In the genomic region with DNA sequence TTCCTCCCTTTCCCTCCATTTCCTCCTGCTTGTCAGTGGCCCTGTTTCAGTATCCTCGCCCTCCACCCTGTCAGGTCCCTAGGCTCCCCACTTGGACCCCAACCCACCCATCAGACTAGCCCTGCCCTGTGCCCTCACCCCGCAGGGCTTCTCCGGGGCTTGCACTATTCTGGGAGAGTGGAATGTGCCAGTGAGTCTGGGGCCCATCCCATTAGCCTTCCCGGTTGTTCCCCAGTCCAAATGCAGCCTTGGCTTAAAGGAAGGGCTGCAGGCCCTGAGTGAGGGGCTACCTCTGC, we compare ENCODE assay signal across 28 cellular contexts. TPM values are rescaled to one million over a fixed set of nuclear protein-coding genes. Genes with fewer than 3 reads are reported as not detected.
DNase-seq lines count a peak whose midpoint lies in the region; ATAC-seq and TF ChIP-seq lines count a peak whose summit lies in the region.
"Had no signal": no experiment of that assay in that cellular context is flagged by ENCODE, and none has a peak within 500 bp of the region (broad histone marks: within the 10 kb centered on the region; RNA-seq: fewer than 3 reads in every experiment).

No MANE protein-coding gene starts in this region.

- DNase-seq in right atrium auricular region (ENCODE audit: low spot score) (peak; percentile 34), left cardiac atrium (no peak), chondrocyte (ENCODE audit: low spot score) (peak; percentile 56), left lobe of liver (ENCODE audit: low spot score) (peak; percentile 35), cortex of kidney (lab: John Stamatoyannopoulos, UW) (no peak), lower lobe of right lung (no peak)
- DNase-seq: Caco-2, DMS 273 treated with DMSO at 0.1 percent for 48 hours, DMS79, EL, GDM1, IMR-90, KG1, MG63, NCI-H1417, NCI-H1694 treated with DMSO at 0.1 percent for 48 hours, NCI-H2081, NCI-H2171, NCI-H226, NCI-H510A, NCI-H69, SHP77 treated with DMSO at 0.1 percent for 48 hours had no signal

- H3K4me3 ChIP-seq in right atrium auricular region, result no peak overlapping the region
- H3K4me3 ChIP-seq in lower lobe of right lung, result no peak overlapping the region
- H3K4me3 ChIP-seq: GM12878, MG63 had no signal

- ATAC-seq in left cardiac atrium, result no peak
- ATAC-seq in left lobe of liver, result no peak
- ATAC-seq in SK-N-SH treated with all-trans-retinoic acid at 6 μM for 48 hours, result no peak
- no peak for ATAC-seq in lower lobe of right lung
- ATAC-seq: CD8-positive, alpha-beta T cell; GM12878; Panc1 had no signal

- H3K27me3 Mint-ChIP-seq in chondrocyte (ENCODE audit: low read depth), result peaks cover 1% of the 10 kb centered on the region
- H3K27me3 Mint-ChIP-seq: B cell had no signal

- H3K27ac Mint-ChIP-seq in chondrocyte (ENCODE audit: unreplicated experiment), result no peak overlapping the region
- H3K27ac Mint-ChIP-seq: B cell; CD8-positive, alpha-beta T cell had no signal

- H3K4me3 Mint-ChIP-seq in chondrocyte (ENCODE audit: unreplicated experiment), result no peak overlapping the region
- H3K4me3 Mint-ChIP-seq: B cell; CD8-positive, alpha-beta T cell had no signal

- H3K36me3 Mint-ChIP-seq in chondrocyte (ENCODE audit: low read depth), result no peaks in the 10 kb centered on the region
- H3K36me3 Mint-ChIP-seq: CD8-positive, alpha-beta T cell had no signal

- peaks cover 0 to 12% of the 10 kb centered on the region in 2 donors for H3K4me1 ChIP-seq in right atrium auricular region
- H3K4me1 ChIP-seq in lower lobe of right lung, result peaks cover 10% of the 10 kb centered on the region
- H3K4me1 ChIP-seq: Caco-2 had no signal

- no peak for TF ChIP-seq CTCF in right atrium auricular region (IDR thresholded peaks at IDR 0.05)
- TF ChIP-seq CTCF in chondrocyte (IDR thresholded peaks at IDR 0.05), result no peak
- TF ChIP-seq CTCF in lower lobe of right lung (IDR thresholded peaks at IDR 0.05), result no peak

- H3K27me3 ChIP-seq in right atrium auricular region (no peaks in the 10 kb centered on the region), lower lobe of right lung (ENCODE audit: low read depth) (no peaks in the 10 kb centered on the region)
- H3K27me3 ChIP-seq: MG63 had no signal

- no peak overlapping the region for H3K27ac ChIP-seq in right atrium auricular region
- H3K27ac ChIP-seq in lower lobe of right lung, result no peak overlapping the region
- H3K27ac ChIP-seq: C4-2B had no signal

- H3K9me3 ChIP-seq in right atrium auricular region (no peaks in the 10 kb centered on the region), lower lobe of right lung (no peaks in the 10 kb centered on the region)
- H3K9me3 ChIP-seq: Caco-2, MG63 had no signal

- H3K4me1 Mint-ChIP-seq in chondrocyte (ENCODE audit: low read depth), result peaks cover 24% of the 10 kb centered on the region

- H3K36me3 ChIP-seq in right atrium auricular region, result no peaks in the 10 kb centered on the region
- no peaks in the 10 kb centered on the region for H3K36me3 ChIP-seq in lower lobe of right lung
- H3K36me3 ChIP-seq: MG63 had no signal

- no peaks in the 10 kb centered on the region for H3K9me3 Mint-ChIP-seq in chondrocyte (ENCODE audit: low read depth)
- H3K9me3 Mint-ChIP-seq: CD8-positive, alpha-beta T cell had no signal

- intact Hi-C loops in left cardiac atrium (cut with DNase I) (no loop called here), lower lobe of right lung (cut with DNase I) (no loop called here)

TF ChIP-seq in SK-N-SH treated with all-trans-retinoic acid at 6 μM for 48 hours, 23 proteins besides CTCF, POLR2A, EP300 and RAD21:
- TF ChIP-seq OSR1 (CRISPR knock-in tag; IDR thresholded peaks at IDR 0.05), result no peak
- TF ChIP-seq ZNF70 (CRISPR knock-in tag; IDR thresholded peaks at IDR 0.05), result no peak
- no peak for TF ChIP-seq TCF4 (CRISPR knock-in tag; IDR thresholded peaks at IDR 0.05; ENCODE audit: borderline replicate concordance)
- TF ChIP-seq ZNF565 (CRISPR knock-in tag; conservative IDR thresholded peaks at IDR 0.05; ENCODE audit: low read depth), result no peak
- TF ChIP-seq, protein P1, sequence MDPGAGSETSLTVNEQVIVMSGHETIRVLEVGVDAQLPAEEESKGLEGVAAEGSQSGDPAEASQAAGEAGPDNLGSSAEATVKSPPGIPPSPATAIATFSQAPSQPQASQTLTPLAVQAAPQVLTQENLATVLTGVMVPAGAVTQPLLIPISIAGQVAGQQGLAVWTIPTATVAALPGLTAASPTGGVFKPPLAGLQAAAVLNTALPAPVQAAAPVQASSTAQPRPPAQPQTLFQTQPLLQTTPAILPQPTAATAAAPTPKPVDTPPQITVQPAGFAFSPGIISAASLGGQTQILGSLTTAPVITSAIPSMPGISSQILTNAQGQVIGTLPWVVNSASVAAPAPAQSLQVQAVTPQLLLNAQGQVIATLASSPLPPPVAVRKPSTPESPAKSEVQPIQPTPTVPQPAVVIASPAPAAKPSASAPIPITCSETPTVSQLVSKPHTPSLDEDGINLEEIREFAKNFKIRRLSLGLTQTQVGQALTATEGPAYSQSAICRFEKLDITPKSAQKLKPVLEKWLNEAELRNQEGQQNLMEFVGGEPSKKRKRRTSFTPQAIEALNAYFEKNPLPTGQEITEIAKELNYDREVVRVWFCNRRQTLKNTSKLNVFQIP (CRISPR knock-in tag; IDR thresholded peaks at IDR 0.05; ENCODE audit: borderline replicate concordance, low read depth), result no peak
- TF ChIP-seq ZC3H10 (CRISPR knock-in tag; IDR thresholded peaks at IDR 0.05), result no peak

RNA-seq across cellular contexts. Expression of a gene that starts 45.5 kb away (rescaled TPM):
- total RNA-seq in right atrium auricular region, result under 1 TPM; 0.52 to 0.67 TPM
- under 1 TPM; 0.27 to 0.89 TPM for total RNA-seq in left cardiac atrium
- total RNA-seq in chondrocyte, result 0.02 to 0.31 TPM in 2 of 3 replicates, not detected in the other
- total RNA-seq in left lobe of liver, result 0.63 TPM
- 5.2 TPM for total RNA-seq in lower lobe of right lung

RNA-seq across cellular contexts. Expression of a gene that starts 54.7 kb away (rescaled TPM):
- 10 to 100 TPM; 43.3 to 46.4 TPM for total RNA-seq in right atrium auricular region
- total RNA-seq in left cardiac atrium, result 10 to 100 TPM; 41.9 to 49.7 TPM
- 32.4 to 41.8 TPM (median 37.4 TPM) in 3 replicates for total RNA-seq in chondrocyte
- 19.1 TPM for total RNA-seq in left lobe of liver
- 36.7 TPM for total RNA-seq in lower lobe of right lung

Comparison
In these comparisons a context has a peak if more than half of its experiments do, and no peak if none do; other contexts are left out.
1. DNase-seq: peak in right atrium auricular region (single experiment), chondrocyte (single experiment) and left lobe of liver (single experiment); none in left cardiac atrium (single experiment), cortex of kidney (single experiment) and lower lobe of right lung (single experiment).